ENCODE assay signal across 18 cellular contexts in genomic region chr3:104411760-104412159, GRCh38.
A peak's percentile ranks its signal among the peaks of the same experiment; 100 is the strongest.
DNase-seq lines count a peak whose midpoint lies in the region; ATAC-seq, FAIRE-seq and TF ChIP-seq lines count a peak whose summit lies in the region.
"Had no signal": no experiment of that assay in that cellular context is flagged by ENCODE, and none has a peak within 500 bp of the region (broad histone marks: within the 10 kb centered on the region; RNA-seq: fewer than 3 reads in every experiment).

No MANE protein-coding gene starts in this region.

- H3K4me2 ChIP-seq in A549 (peak overlapping the region; percentile 35; the same call in 2 of the 3 replicates), mesendoderm (ENCODE audit: low read length) (no peak overlapping the region)

- no peaks in the 10 kb centered on the region for H3K36me3 Mint-ChIP-seq in mesothelial cell of epicardium

- no peak overlapping the region for H2BK5ac ChIP-seq in mesendoderm (ENCODE audit: low read length)

- TF ChIP-seq CTCF in A549 (IDR thresholded peaks at IDR 0.05) (no peak), mesothelial cell of epicardium (IDR thresholded peaks at IDR 0.05; ENCODE audit: unreplicated experiment) (no peak)

- H4K5ac ChIP-seq in mesendoderm (ENCODE audit: low read length): no peak overlapping the region

- no peak overlapping the region for H3K23ac ChIP-seq in mesendoderm (ENCODE audit: low read length)

- no peak overlapping the region for H3K18ac ChIP-seq in mesendoderm (ENCODE audit: low read length)

- no peak overlapping the region for H3K4me3 Mint-ChIP-seq in mesothelial cell of epicardium

- H3K9ac ChIP-seq in mesendoderm (ENCODE audit: low read length): no peak overlapping the region

- ATAC-seq in A549 (peak in 1 of 2 experiments; percentile 36; a peak in 2 of 6 replicates), GM21529 (IDR thresholded peaks at IDR 0.05; ENCODE audit: unreplicated experiment) (no peak), GM18505 (IDR thresholded peaks at IDR 0.05; ENCODE audit: unreplicated experiment) (no peak)
- ATAC-seq: K562 had no signal

- no peaks in the 10 kb centered on the region for H3K27me3 ChIP-seq in mesendoderm (ENCODE audit: insufficient read depth, low read length, poor library complexity)
- H3K27me3 ChIP-seq: SJCRH30 had no signal

- no peak overlapping the region for H3K27ac Mint-ChIP-seq in mesothelial cell of epicardium

- H4K8ac ChIP-seq in mesendoderm (ENCODE audit: low read depth, low read length): no peak overlapping the region

- H3K27ac ChIP-seq in A549 (no peak overlapping the region), mesendoderm (ENCODE audit: low read depth, low read length) (no peak overlapping the region)
- H3K27ac ChIP-seq: SJCRH30 had no signal

- no peaks in the 10 kb centered on the region for H3K79me2 ChIP-seq in mesendoderm (ENCODE audit: control insufficient read depth, insufficient read depth, low read length)

- TF ChIP-seq POLR2A in A549 (IDR thresholded peaks at IDR 0.05; ENCODE audit: low read length): no peak
- TF ChIP-seq POLR2A in GM18505 (IDR thresholded peaks at IDR 0.05; ENCODE audit: borderline replicate concordance, extremely low read depth, insufficient read depth, insufficient read length): no peak

- no peak overlapping the region for H2BK15ac ChIP-seq in mesendoderm (replicated peaks; ENCODE audit: low read depth)

- CTCF ChIA-PET in A549 (lab: Yijun Ruan, JAX): no interaction called here

- H3K4me1 ChIP-seq in A549: peaks cover 16% of the 10 kb centered on the region; the same call in 2 of the 3 replicates
- H3K4me1 ChIP-seq in mesendoderm (ENCODE audit: control insufficient read depth, low read depth, low read length): no peaks in the 10 kb centered on the region
- H3K4me1 ChIP-seq: SJCRH30 had no signal

- TF ChIP-seq EP300 in A549 (IDR thresholded peaks at IDR 0.05): no peak

- DNase-seq in A549 (ENCODE audit: low read depth in 1 of 2, low spot score in 1 of 2) (no peak), EL (peak; percentile 34), RKO (ENCODE audit: low spot score) (peak; percentile 2), mesendoderm (peak; percentile 50), HUDEP-2 (lab: John Stamatoyannopoulos, UW; ENCODE audit: unreplicated experiment in 76 of 76) (no peak), mesothelial cell of epicardium (ENCODE audit: low spot score in 2 of 2, unreplicated experiment in 2 of 2) (no peak)
- DNase-seq: AML-193, COR-L47, DMS153, HCEC 1CT, NCI-H1436, NCI-H2029 treated with DMSO at 0.1 percent for 48 hours, NCI-H526, OCI-M1, SJCRH30 had no signal

- H3K36me3 ChIP-seq in mesendoderm (ENCODE audit: control insufficient read depth, insufficient read depth, low read length): no peaks in the 10 kb centered on the region
- H3K36me3 ChIP-seq: SJCRH30 had no signal

- no peaks in the 10 kb centered on the region for H3K27me3 Mint-ChIP-seq in mesothelial cell of epicardium (ENCODE audit: low read depth)

- no peak overlapping the region for H3K56ac ChIP-seq in mesendoderm (ENCODE audit: low read length)

- WGBS in A549 (ENCODE audit: missing lambda C conversion rate): 47% methylated on average over 4 of the region's 4 CpGs
- WGBS in mesendoderm (ENCODE audit: extremely low coverage, insufficient coverage, low lambda C conversion rate): 100% methylated on average over 1 of the region's 4 CpGs

- peaks cover 6% of the 10 kb centered on the region for H3K9me3 Mint-ChIP-seq in mesothelial cell of epicardium

- H2BK120ac ChIP-seq in mesendoderm (ENCODE audit: low read depth, low read length): no peak overlapping the region

- H3K9me3 ChIP-seq in A549: no peaks in the 10 kb centered on the region
- H3K9me3 ChIP-seq: SJCRH30 had no signal

- H3K4ac ChIP-seq in mesendoderm (ENCODE audit: low read depth, low read length): no peak overlapping the region

- H3K4me3 ChIP-seq in A549 (no peak overlapping the region), mesendoderm (ENCODE audit: low read length) (no peak overlapping the region)
- H3K4me3 ChIP-seq: K562, SJCRH30 had no signal

- no peak for TF ChIP-seq RAD21 in A549 (conservative IDR thresholded peaks at IDR 0.05 in 1 of 2, IDR thresholded peaks at IDR 0.05 in 1 of 2)

- no peaks in the 10 kb centered on the region for H3K79me1 ChIP-seq in mesendoderm (ENCODE audit: low read length)

- peaks cover 2% of the 10 kb centered on the region for H3K4me1 Mint-ChIP-seq in mesothelial cell of epicardium

- FAIRE-seq in A549 (lab: Jason Lieb, UNC): no peak
- FAIRE-seq: K562 had no signal

- POLR2A ChIA-PET in A549 (lab: Yijun Ruan, JAX): no interaction called here

- no peak overlapping the region for H2AK5ac ChIP-seq in mesendoderm (ENCODE audit: low read length)

TF ChIP-seq in A549, 52 proteins besides CTCF, POLR2A, EP300 and RAD21:
- TF ChIP-seq, protein P1, sequence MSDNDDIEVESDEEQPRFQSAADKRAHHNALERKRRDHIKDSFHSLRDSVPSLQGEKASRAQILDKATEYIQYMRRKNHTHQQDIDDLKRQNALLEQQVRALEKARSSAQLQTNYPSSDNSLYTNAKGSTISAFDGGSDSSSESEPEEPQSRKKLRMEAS (IDR thresholded peaks at IDR 0.05): no peak
- TF ChIP-seq POLR2AphosphoS2 (conservative IDR thresholded peaks at IDR 0.05; ENCODE audit: low read length): no peak
- TF ChIP-seq JUNB (IDR thresholded peaks at IDR 0.05): no peak
- no peak for TF ChIP-seq CHD4 (IDR thresholded peaks at IDR 0.05; ENCODE audit: borderline replicate concordance)
- TF ChIP-seq HEYL (CRISPR knock-in tag; IDR thresholded peaks at IDR 0.05): no peak
- no peak for TF ChIP-seq FOSL2 (IDR thresholded peaks at IDR 0.05)
- no peak for TF ChIP-seq FOSL2 (CRISPR knock-in tag; IDR thresholded peaks at IDR 0.05)
- TF ChIP-seq RARB (CRISPR knock-in tag; IDR thresholded peaks at IDR 0.05): no peak
- no peak for TF ChIP-seq CBX8 (IDR thresholded peaks at IDR 0.05)
- TF ChIP-seq KDM5A (IDR thresholded peaks at IDR 0.05): no peak
- TF ChIP-seq REST (IDR thresholded peaks at IDR 0.05): no peak
- no peak for TF ChIP-seq TP53 (CRISPR knock-in tag; IDR thresholded peaks at IDR 0.05)

Comparison
In these comparisons a context has a peak if more than half of its experiments do, and no peak if none do; other contexts are left out.
1. DNase-seq: peak in EL (single experiment), RKO (single experiment) and mesendoderm (single experiment); none in A549 (0 of 2), HUDEP-2 (0 of 76) and mesothelial cell of epicardium (0 of 2).